19 cellular contexts compared by ENCODE assay signal in genomic region chr11:61024938-61025818, GRCh38. TPM values are rescaled to one million over a fixed set of nuclear protein-coding genes. Genes with fewer than 3 reads are reported as not detected.
DNase-seq lines count a peak whose midpoint lies in the region; ATAC-seq, FAIRE-seq and TF ChIP-seq lines count a peak whose summit lies in the region.
"Had no signal": no experiment of that assay in that cellular context is flagged by ENCODE, and none has a peak within 500 bp of the region (broad histone marks: within the 10 kb centered on the region; RNA-seq: fewer than 3 reads in every experiment).

No MANE protein-coding gene starts in this region.

- TF ChIP-seq CTCF in CD4-positive, alpha-beta T cell (IDR thresholded peaks at IDR 0.05), result no peak
- TF ChIP-seq CTCF in activated CD8-positive, alpha-beta T cell treated with anti-CD3 and anti-CD28 coated beads for 36 hours (IDR thresholded peaks at IDR 0.05), result no peak
- TF ChIP-seq CTCF in H1 (IDR thresholded peaks at IDR 0.05; ENCODE audit: control extremely low read depth in 1 of 3, insufficient read depth in 1 of 3, low read depth in 1 of 3, low read length in 3 of 3) (no peak), lower lobe of right lung (IDR thresholded peaks at IDR 0.05) (no peak), coronary artery (IDR thresholded peaks at IDR 0.05) (no peak)

- no peak for TF ChIP-seq POLR2A in H1 (IDR thresholded peaks at IDR 0.05; ENCODE audit: control extremely low read depth in 1 of 2, low read depth in 2 of 2, low read length in 2 of 2)

- peaks cover 89% of the 10 kb centered on the region for H3K4me1 Mint-ChIP-seq in CD4-positive, alpha-beta T cell (ENCODE audit: low read depth)
- H3K4me1 Mint-ChIP-seq in activated CD8-positive, alpha-beta T cell treated with anti-CD3 and anti-CD28 coated beads for 36 hours (ENCODE audit: low read depth), result peaks cover 87% of the 10 kb centered on the region

- peaks cover 0 to 14% (median 0%) of the 10 kb centered on the region in 11 experiments; a peak in 2 of 22 replicates for H3K27me3 ChIP-seq in BLaER1 treated with 17β-estradiol and CSF1 and Interleukin-3, amounts not matched to agents 10 nM and 100 nM
- no peaks in the 10 kb centered on the region for H3K27me3 ChIP-seq in CD4-positive, alpha-beta T cell (ENCODE audit: control insufficient read depth, insufficient read depth, low read length)
- H3K27me3 ChIP-seq in H1 (replicated peaks in 1 of 4; ENCODE audit: control insufficient read depth in 3 of 4, extremely low read depth in 1 of 4, insufficient read depth in 3 of 4, low read length in 3 of 4) (peaks cover 0 to 8% (median under 1%) of the 10 kb centered on the region in 4 experiments; a peak in 4 of 7 replicates), lower lobe of right lung (ENCODE audit: low read depth) (peaks cover 5% of the 10 kb centered on the region)
- H3K27me3 ChIP-seq: pancreas had no signal

- intact Hi-C loops in CD4-positive, alpha-beta T cell (cut with DNase I, micrococcal nuclease), result loop anchor here in 1 of 2 experiments (5.0 kb wide), 3 partner anchors 38 to 102 kb away; no protein-coding TSS in a partner anchor
- intact Hi-C loops in activated CD8-positive, alpha-beta T cell treated with anti-CD3 and anti-CD28 coated beads for 36 hours (cut with micrococcal nuclease), result loop anchor here (5.0 kb wide), 3 partner anchors 37 to 87 kb away; no protein-coding TSS in a partner anchor
- intact Hi-C loops in lower lobe of right lung (cut with DNase I), result no loop called here

- no peak overlapping the region for H3K23ac ChIP-seq in H1 (ENCODE audit: insufficient read length)

- no peak for TF ChIP-seq RAD21 in H1 (IDR thresholded peaks at IDR 0.05 in 1 of 2, conservative IDR thresholded peaks at IDR 0.05 in 1 of 2; ENCODE audit: low read depth in 2 of 2, low read length in 2 of 2)

- H4K5ac ChIP-seq in H1 (ENCODE audit: insufficient read length, low read depth, low read length), result no peak overlapping the region

- POLR2A ChIA-PET in CD4-positive, alpha-beta T cell (lab: Charles Lee), result interaction anchor here (0.7 to 7.2 kb wide), 30 partner anchors 8 to 135 kb away, joined by 3 to 307 read pairs (median 9); partner anchors contain the start of genes CD5, TMEM109 and VPS37C
- POLR2A ChIA-PET in activated CD8-positive, alpha-beta T cell treated with anti-CD3 and anti-CD28 coated beads for 36 hours (lab: Charles Lee), result interaction anchor here (0.7 to 3.7 kb wide), 20 partner anchors 11 to 155 kb away, joined by 3 to 27 read pairs (median 4); partner anchors contain the start of genes CD5 and CD6
- POLR2A ChIA-PET in H1 (lab: Charles Lee; ENCODE audit: partially characterized antibody), result no interaction called here

- no peak overlapping the region for H4K91ac ChIP-seq in H1 (replicated peaks; ENCODE audit: insufficient read length, low read length)

- no peak for FAIRE-seq in H1 (lab: Jason Lieb, UNC)
- FAIRE-seq: HTR-8/SVneo, pancreas, small intestine had no signal

- H3K23me2 ChIP-seq in H1 (ENCODE audit: low read depth, low read length), result peaks cover 7% of the 10 kb centered on the region; the same call in 1 of the 2 replicates

- H2AFZ ChIP-seq in H1 (ENCODE audit: low read length), result no peak overlapping the region

- no peak for DNase-seq in CD4-positive, alpha-beta T cell
- DNase-seq in activated CD8-positive, alpha-beta T cell treated with anti-CD3 and anti-CD28 coated beads for 36 hours, result peak; percentile 43
- no peak for DNase-seq in H1 (ENCODE audit: low read depth in 1 of 2, low spot score in 2 of 2)
- DNase-seq in lower lobe of right lung, result no peak
- no peak for DNase-seq in coronary artery (ENCODE audit: low spot score)
- DNase-seq: DMS53; NCI-H1436 treated with DMSO at 0.1 percent for 48 hours; NCI-H345; pancreas; SHP77 treated with DMSO at 0.1 percent for 48 hours; small intestine; stimulated activated naive CD4-positive, alpha-beta T cell treated with Interleukin-2 at 50 U/mL for 16 hours had no signal

- H3K56ac ChIP-seq in H1 (replicated peaks; ENCODE audit: insufficient read length, low read depth, low read length), result no peak overlapping the region

- 0 out of 2 replicates have a peak overlapping the region, but pooled peaks have one; percentile 39 for H2AK5ac ChIP-seq in H1 (ENCODE audit: low read depth, low read length)

- H3K9ac ChIP-seq in BLaER1 treated with 17β-estradiol and CSF1 and Interleukin-3, amounts not matched to agents 10 nM and 100 nM, result no peak overlapping the region
- H3K9ac ChIP-seq in H1 (replicated peaks in 1 of 4; ENCODE audit: extremely low read depth in 1 of 4, low read depth in 3 of 4, low read length in 3 of 4), result no peak overlapping the region

- no peak overlapping the region for H2BK120ac ChIP-seq in H1 (replicated peaks; ENCODE audit: low read depth, low read length)

- no peak overlapping the region for H2BK15ac ChIP-seq in H1 (ENCODE audit: low read length)

- peak overlapping the region; percentile 99 for H3K27ac Mint-ChIP-seq in CD4-positive, alpha-beta T cell
- H3K27ac Mint-ChIP-seq in activated CD8-positive, alpha-beta T cell treated with anti-CD3 and anti-CD28 coated beads for 36 hours, result peak overlapping the region; percentile 96

- no peak for ATAC-seq in CD4-positive, alpha-beta T cell (ENCODE audit: poor library complexity)
- ATAC-seq in activated CD8-positive, alpha-beta T cell treated with anti-CD3 and anti-CD28 coated beads for 36 hours, result no peak
- no peak for ATAC-seq in lower lobe of right lung
- no peak for ATAC-seq in HG03432 (IDR thresholded peaks at IDR 0.05; ENCODE audit: unreplicated experiment)
- ATAC-seq in GM18502 (IDR thresholded peaks at IDR 0.05; ENCODE audit: poor library complexity, unreplicated experiment), result no peak
- ATAC-seq: HCT116 had no signal

- CTCF ChIA-PET in CD4-positive, alpha-beta T cell (lab: Charles Lee), result interaction anchor here (0.7 to 1.5 kb wide), 4 partner anchors 17 to 110 kb away, joined by 3 to 4 read pairs (median 3); no protein-coding TSS in a partner anchor
- CTCF ChIA-PET in activated CD8-positive, alpha-beta T cell treated with anti-CD3 and anti-CD28 coated beads for 36 hours (lab: Charles Lee), result interaction anchor here (1.0 to 2.0 kb wide), 3 partner anchors 17 to 90 kb away, joined by 3 to 6 read pairs (median 3); no protein-coding TSS in a partner anchor
- CTCF ChIA-PET in H1 (lab: Charles Lee; ENCODE audit: partially characterized antibody), result no interaction called here

- H3K9me3 ChIP-seq in BLaER1 treated with 17β-estradiol and CSF1 and Interleukin-3, amounts not matched to agents 10 nM and 100 nM (replicated peaks in 1 of 11), result no peaks in the 10 kb centered on the region
- no peaks in the 10 kb centered on the region for H3K9me3 ChIP-seq in CD4-positive, alpha-beta T cell (ENCODE audit: control insufficient read depth, low read length)
- H3K9me3 ChIP-seq in H1 (ENCODE audit: insufficient read depth in 2 of 2, low read depth in 1 of 2, low read length in 1 of 2) (no peaks in the 10 kb centered on the region), lower lobe of right lung (no peaks in the 10 kb centered on the region)
- H3K9me3 ChIP-seq: pancreas had no signal

- no peaks in the 10 kb centered on the region for H3K36me3 ChIP-seq in BLaER1 treated with 17β-estradiol and CSF1 and Interleukin-3, amounts not matched to agents 10 nM and 100 nM
- H3K36me3 ChIP-seq in H1 (ENCODE audit: control insufficient read depth in 2 of 4, insufficient read depth in 4 of 4, low read length in 3 of 4) (no peaks in the 10 kb centered on the region), lower lobe of right lung (no peaks in the 10 kb centered on the region)
- H3K36me3 ChIP-seq: pancreas had no signal

- peak overlapping the region; percentile 74 to 96 (median 82) for H3K4me2 ChIP-seq in BLaER1 treated with 17β-estradiol and CSF1 and Interleukin-3, amounts not matched to agents 10 nM and 100 nM
- no peak overlapping the region for H3K4me2 ChIP-seq in H1 (ENCODE audit: insufficient read depth in 1 of 2, low read depth in 2 of 2, low read length in 2 of 2)

- no peaks in the 10 kb centered on the region for H3K79me1 ChIP-seq in H1 (ENCODE audit: low read depth, low read length)

- peak overlapping the region; percentile 87 for H3K4me3 Mint-ChIP-seq in CD4-positive, alpha-beta T cell
- peak overlapping the region; percentile 79 for H3K4me3 Mint-ChIP-seq in activated CD8-positive, alpha-beta T cell treated with anti-CD3 and anti-CD28 coated beads for 36 hours

- H2BK5ac ChIP-seq in H1 (ENCODE audit: low read depth, low read length), result no peak overlapping the region

- no peak for TF ChIP-seq EP300 in H1 (IDR thresholded peaks at IDR 0.05; ENCODE audit: borderline replicate concordance in 1 of 2, low read depth in 2 of 2, low read length in 2 of 2)

- no peaks in the 10 kb centered on the region for H3K79me2 ChIP-seq in H1 (ENCODE audit: control insufficient read depth in 1 of 2, insufficient read depth in 2 of 2, low read length in 2 of 2)

- no peaks in the 10 kb centered on the region; a peak in 2 of 22 replicates for H4K20me1 ChIP-seq in BLaER1 treated with 17β-estradiol and CSF1 and Interleukin-3, amounts not matched to agents 10 nM and 100 nM
- peaks cover 0 to 2% of the 10 kb centered on the region in 2 experiments for H4K20me1 ChIP-seq in H1 (replicated peaks in 1 of 2; ENCODE audit: control insufficient read depth in 1 of 2, insufficient read depth in 2 of 2, low read length in 2 of 2)

- no peak overlapping the region for H3K18ac ChIP-seq in H1 (ENCODE audit: extremely low read depth, low read length)

- H3K27ac ChIP-seq in BLaER1 treated with 17β-estradiol and CSF1 and Interleukin-3, amounts not matched to agents 10 nM and 100 nM, result peak overlapping the region in 2 of 11 experiments; percentile 66 to 73; a peak in 2 of 22 replicates
- H3K27ac ChIP-seq in CD4-positive, alpha-beta T cell (ENCODE audit: low read depth, low read length), result peak overlapping the region; percentile 84
- H3K27ac ChIP-seq in H1 (ENCODE audit: low read depth, low read length), result no peak overlapping the region
- H3K27ac ChIP-seq in lower lobe of right lung, result no peak overlapping the region
- no peak overlapping the region for H3K27ac ChIP-seq in coronary artery
- H3K27ac ChIP-seq: pancreas had no signal

- H3K36me3 Mint-ChIP-seq in CD4-positive, alpha-beta T cell (ENCODE audit: low read depth), result peaks cover 20% of the 10 kb centered on the region
- peaks cover 60% of the 10 kb centered on the region for H3K36me3 Mint-ChIP-seq in activated CD8-positive, alpha-beta T cell treated with anti-CD3 and anti-CD28 coated beads for 36 hours (ENCODE audit: low read depth)

- H3K4me1 ChIP-seq in BLaER1 treated with 17β-estradiol and CSF1 and Interleukin-3, amounts not matched to agents 10 nM and 100 nM, result peaks cover 66 to 89% (median 76%) of the 10 kb centered on the region in 10 experiments
- H3K4me1 ChIP-seq in H1 (replicated peaks in 1 of 4; ENCODE audit: control insufficient read depth in 3 of 4, insufficient read depth in 4 of 4, low read length in 3 of 4) (peaks cover 0 to 11% (median 6%) of the 10 kb centered on the region in 4 experiments; a peak in 6 of 7 replicates), lower lobe of right lung (peaks cover 32% of the 10 kb centered on the region)
- H3K4me1 ChIP-seq: pancreas had no signal

- no peak overlapping the region for H3K14ac ChIP-seq in H1 (ENCODE audit: insufficient read length)

- WGBS in H1 (ENCODE audit: extremely low coverage in 1 of 2, insufficient coverage in 1 of 2, insufficient read length in 1 of 2, insufficient replicate concordance in 2 of 2, low coverage in 1 of 2, low lambda C conversion rate in 2 of 2, missing lambda C conversion rate in 1 of 2), 2 experiments, result 85% methylated on average over 14 of the region's 14 CpGs; no CpG with 5 or more reads in 1 of the 2 experiments

- H3K27me3 Mint-ChIP-seq in CD4-positive, alpha-beta T cell, result no peaks in the 10 kb centered on the region
- no peaks in the 10 kb centered on the region for H3K27me3 Mint-ChIP-seq in activated CD8-positive, alpha-beta T cell treated with anti-CD3 and anti-CD28 coated beads for 36 hours

- no peak overlapping the region for H3K4ac ChIP-seq in H1 (replicated peaks; ENCODE audit: insufficient read length, low read depth, low read length)

- no peak overlapping the region for H2BK20ac ChIP-seq in H1 (ENCODE audit: low read length)

- H3K9me3 Mint-ChIP-seq in CD4-positive, alpha-beta T cell, result no peaks in the 10 kb centered on the region
- H3K9me3 Mint-ChIP-seq in activated CD8-positive, alpha-beta T cell treated with anti-CD3 and anti-CD28 coated beads for 36 hours, result no peaks in the 10 kb centered on the region

- no peak overlapping the region; the same call in 1 of the 2 replicates for H4K8ac ChIP-seq in H1 (ENCODE audit: extremely low read depth, insufficient read depth, low read length)

- H3K4me3 ChIP-seq in BLaER1 treated with 17β-estradiol and CSF1 and Interleukin-3, amounts not matched to agents 10 nM and 100 nM, result no peak overlapping the region
- no peak overlapping the region for H3K4me3 ChIP-seq in H1 (ENCODE audit: extremely low read depth in 1 of 4, insufficient read depth in 2 of 4, low read depth in 3 of 4, low read length in 4 of 4)
- no peak overlapping the region for H3K4me3 ChIP-seq in lower lobe of right lung
- H3K4me3 ChIP-seq in coronary artery, result no peak overlapping the region
- H3K4me3 ChIP-seq: pancreas had no signal

- peak overlapping the region; percentile 12; the same call in 1 of the 2 replicates for H2BK12ac ChIP-seq in H1 (ENCODE audit: low read depth, low read length)

RNA-seq across cellular contexts. Expression of gene CD6, which starts 53.7 kb away (rescaled TPM):
- total RNA-seq in CD4-positive, alpha-beta T cell, result 100 to 1,000 TPM; 814 to 827 TPM
- 100 to 1,000 TPM; 196 to 201 TPM for total RNA-seq in activated CD8-positive, alpha-beta T cell treated with anti-CD3 and anti-CD28 coated beads for 36 hours
- total RNA-seq in H1 (2021; fragmentation: NEBNext Ultra II Directional; extraction: Animal tissue kit (Norgen Biotek cat#: 25700)), result 0.19 TPM in 1 of 2 replicates, not detected in the other
- 0.03 TPM in 2 replicates for polyA plus RNA-seq in H1 (2011; rRNA removed)
- not detected for polyA plus RNA-seq in H1 (2011; cell fraction: cytosol; rRNA removed)
- 0.30 TPM for polyA plus RNA-seq in H1 (2011; cell fraction: nucleus; rRNA removed)
- polyA plus RNA-seq in H1 (2012, experiment 1 of 2), result 0.11 to 0.62 TPM in 2 of 4 replicates, not detected in the others
- not detected for polyA plus RNA-seq in H1 (2012, experiment 2 of 2)
- 0.08 TPM for polyA plus RNA-seq in H1 (2013, experiment 1 of 2)
- polyA plus RNA-seq in H1 (2013, experiment 2 of 2), result 0.04 TPM
- polyA minus RNA-seq in H1 (2011; rRNA and poly(A)+ RNA removed), result 0.06 TPM in 1 of 2 replicates, not detected in the other
- polyA minus RNA-seq in H1 (2011; cell fraction: cytosol; rRNA and poly(A)+ RNA removed), result not detected
- not detected for polyA minus RNA-seq in H1 (2011; cell fraction: nucleus; rRNA and poly(A)+ RNA removed)
- 6.1 TPM for total RNA-seq in lower lobe of right lung
- total RNA-seq: fibroblast of villous mesenchyme had no signal
- polyA plus RNA-seq: BJ had no signal

Comparison
In these comparisons a context has a peak if more than half of its experiments do, and no peak if none do; other contexts are left out.
1. H3K4me2 ChIP-seq: peak in BLaER1 treated with 17β-estradiol and CSF1 and Interleukin-3, amounts not matched to agents 10 nM and 100 nM (11 of 11); none in H1 (0 of 2).
2. RNA of gene CD6, which starts 53.7 kb away (total RNA-seq): 814 to 827 TPM in CD4-positive, alpha-beta T cell and 196 to 201 TPM in activated CD8-positive, alpha-beta T cell treated with anti-CD3 and anti-CD28 coated beads for 36 hours; 6.1 TPM in lower lobe of right lung (single experiment) and 0.19 TPM in H1; every median in the first group is over 10 times any median in the second.